ENCODE assay signal across 24 cellular contexts in the genomic region with DNA sequence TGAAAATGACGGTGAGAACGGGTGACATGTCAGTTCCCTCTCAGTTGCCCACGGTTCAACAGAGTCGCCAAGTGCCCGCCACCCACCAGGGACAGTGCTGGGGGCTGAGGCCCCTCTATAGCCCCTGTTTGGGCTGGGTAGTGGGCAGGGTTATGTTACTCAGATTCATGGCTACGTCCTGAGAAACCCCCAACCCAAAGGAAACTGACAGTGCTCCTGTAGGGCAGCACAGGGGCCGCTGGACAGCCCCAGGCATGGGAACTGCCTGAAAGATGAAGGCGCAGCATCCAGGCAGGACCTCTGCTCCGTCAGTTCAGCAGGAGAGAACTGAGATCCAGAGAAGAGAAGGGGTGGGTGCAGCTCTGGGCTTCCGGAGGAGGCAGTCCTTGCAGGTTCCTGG.
DNase-seq lines count a peak whose midpoint lies in the region; FAIRE-seq and TF ChIP-seq lines count a peak whose summit lies in the region.
"Had no signal": no experiment of that assay in that cellular context is flagged by ENCODE, and none has a peak within 500 bp of the region (broad histone marks: within the 10 kb centered on the region; RNA-seq: fewer than 3 reads in every experiment).

No MANE protein-coding gene starts in this region.

- H3K4me1 ChIP-seq in sigmoid colon (peaks cover 0 to 10% (median 5%) of the 10 kb centered on the region in 4 donors), small intestine (ENCODE audit: control insufficient read depth in 2 of 2, insufficient read depth in 1 of 2, low read depth in 1 of 2, low read length in 1 of 2) (no peaks in the 10 kb centered on the region)
- H3K4me1 ChIP-seq: BE2C had no signal

- in situ Hi-C loops in GM13977 (cut with MboI; ENCODE audit: low pct_unique_long_range_greater_than_20kb, low sequenced_read_pairs, unreplicated experiment) = no loop called here

- H3K36me3 Mint-ChIP-seq in endothelial cell (ENCODE audit: low read depth, unreplicated experiment) (no peaks in the 10 kb centered on the region), neural crest cell (ENCODE audit: low read depth) (no peaks in the 10 kb centered on the region)
- H3K36me3 Mint-ChIP-seq: CD14-positive monocyte; CD4-positive, alpha-beta memory T cell; CD4-positive, CD25-positive, alpha-beta regulatory T cell; CD8-positive, alpha-beta memory T cell had no signal

- no peak for DNase-seq in endothelial cell (ENCODE audit: low spot score)
- no peak for DNase-seq in neural crest cell (ENCODE audit: low read depth, low spot score)
- peak; percentile 48 for DNase-seq in sigmoid colon
- no peak for DNase-seq in small intestine
- no peak for DNase-seq in GM13977 (ENCODE audit: low spot score)
- no peak for DNase-seq in GDM1 (lab: John Stamatoyannopoulos, UW)
- DNase-seq in amygdala (lab: John Stamatoyannopoulos, UW) = no peak
- DNase-seq: 8988T; ACHN; BE2C; C1 segment of cervical spinal cord; CD4-positive, alpha-beta memory T cell; CD4-positive, CD25-positive, alpha-beta regulatory T cell; CD8-positive, alpha-beta memory T cell; COR-L47; DMS79 treated with DMSO at 0.1 percent for 48 hours had no signal

- no peaks in the 10 kb centered on the region for H3K9me3 Mint-ChIP-seq in endothelial cell (ENCODE audit: unreplicated experiment)
- H3K9me3 Mint-ChIP-seq in neural crest cell = no peaks in the 10 kb centered on the region
- H3K9me3 Mint-ChIP-seq: CD14-positive monocyte; CD4-positive, CD25-positive, alpha-beta regulatory T cell; CD8-positive, alpha-beta memory T cell had no signal

- H3K4me3 ChIP-seq in sigmoid colon = no peak overlapping the region
- H3K4me3 ChIP-seq in small intestine (ENCODE audit: low read depth in 1 of 2, low read length in 2 of 2) = no peak overlapping the region
- H3K4me3 ChIP-seq: BLaER1, GM12878 had no signal

- H3K4me3 Mint-ChIP-seq in endothelial cell (ENCODE audit: unreplicated experiment) (no peak overlapping the region), neural crest cell (no peak overlapping the region)
- H3K4me3 Mint-ChIP-seq: CD14-positive monocyte; CD4-positive, alpha-beta memory T cell; CD4-positive, CD25-positive, alpha-beta regulatory T cell; CD8-positive, alpha-beta memory T cell had no signal

- peaks cover 10% of the 10 kb centered on the region for H3K27me3 Mint-ChIP-seq in endothelial cell (ENCODE audit: unreplicated experiment)
- no peaks in the 10 kb centered on the region for H3K27me3 Mint-ChIP-seq in neural crest cell (ENCODE audit: low read depth)
- H3K27me3 Mint-ChIP-seq: CD4-positive, CD25-positive, alpha-beta regulatory T cell had no signal

- H3K36me3 ChIP-seq in KOPT-K1 (ENCODE audit: insufficient read depth, low read length) = no peaks in the 10 kb centered on the region
- H3K36me3 ChIP-seq in sigmoid colon = no peaks in the 10 kb centered on the region
- no peaks in the 10 kb centered on the region for H3K36me3 ChIP-seq in small intestine (ENCODE audit: control insufficient read depth in 2 of 2, insufficient read depth in 2 of 2, low read length in 2 of 2)
- H3K36me3 ChIP-seq: BE2C, BLaER1 had no signal

- WGBS in sigmoid colon, 2 donors = 87 to 94% methylated on average over 10 of the region's 10 CpGs
- 72 to 85% (median 75%) methylated on average over 10 of the region's 10 CpGs for WGBS in small intestine, 3 donors

- peak overlapping the region; percentile 75 for H3K27ac ChIP-seq in KOPT-K1 (ENCODE audit: low read depth, low read length, poor library complexity, severe bottlenecking)
- no peak overlapping the region for H3K27ac ChIP-seq in sigmoid colon
- no peak overlapping the region for H3K27ac ChIP-seq in small intestine (ENCODE audit: low read depth in 1 of 2, low read length in 1 of 2)
- H3K27ac ChIP-seq: BLaER1 had no signal

- TF ChIP-seq EP300 in sigmoid colon (IDR thresholded peaks at IDR 0.05) = no peak

- intact Hi-C loops in sigmoid colon (cut with DNase I) = no loop called here

- H3K9me3 ChIP-seq in KOPT-K1 (ENCODE audit: insufficient read depth, low read length, poor library complexity, severe bottlenecking) (no peaks in the 10 kb centered on the region), sigmoid colon (no peaks in the 10 kb centered on the region), small intestine (ENCODE audit: control insufficient read depth, low read depth) (no peaks in the 10 kb centered on the region)
- H3K9me3 ChIP-seq: BE2C, BLaER1 had no signal

- no peaks in the 10 kb centered on the region for H3K27me3 ChIP-seq in sigmoid colon
- H3K27me3 ChIP-seq in small intestine (ENCODE audit: control insufficient read depth in 2 of 2, insufficient read depth in 2 of 2, low read length in 2 of 2) = peaks cover 0 to 2% of the 10 kb centered on the region in 2 donors
- H3K27me3 ChIP-seq: BE2C, BLaER1 had no signal

- no peak for FAIRE-seq in small intestine (lab: Jason Lieb, UNC)
- FAIRE-seq: A204.1, D721Med, G401.6, GM12878, GM12892 had no signal

- no peak for TF ChIP-seq CTCF in endothelial cell (IDR thresholded peaks at IDR 0.05; ENCODE audit: unreplicated experiment)
- no peak for TF ChIP-seq CTCF in neural crest cell (conservative IDR thresholded peaks at IDR 0.05)
- TF ChIP-seq CTCF in sigmoid colon (IDR thresholded peaks at IDR 0.05) = no peak
- no peak for TF ChIP-seq CTCF in GM13977 (IDR thresholded peaks at IDR 0.05; ENCODE audit: extremely low read depth, insufficient read depth, missing control alignments)

- H3K4me1 Mint-ChIP-seq in endothelial cell (ENCODE audit: unreplicated experiment) (peaks cover 52% of the 10 kb centered on the region), neural crest cell (peaks cover 9% of the 10 kb centered on the region)
- H3K4me1 Mint-ChIP-seq: CD14-positive monocyte; CD4-positive, alpha-beta memory T cell; CD4-positive, CD25-positive, alpha-beta regulatory T cell; CD8-positive, alpha-beta memory T cell had no signal

- TF ChIP-seq POLR2A in sigmoid colon (IDR thresholded peaks at IDR 0.05) = no peak

- H3K27ac Mint-ChIP-seq in endothelial cell (ENCODE audit: unreplicated experiment) (peak overlapping the region; percentile 80), neural crest cell (ENCODE audit: unreplicated experiment) (peak overlapping the region; percentile 43)
- H3K27ac Mint-ChIP-seq: CD14-positive monocyte; CD4-positive, CD25-positive, alpha-beta regulatory T cell; CD8-positive, alpha-beta memory T cell had no signal
